14 cellular contexts compared by ENCODE assay signal in the genomic region with DNA sequence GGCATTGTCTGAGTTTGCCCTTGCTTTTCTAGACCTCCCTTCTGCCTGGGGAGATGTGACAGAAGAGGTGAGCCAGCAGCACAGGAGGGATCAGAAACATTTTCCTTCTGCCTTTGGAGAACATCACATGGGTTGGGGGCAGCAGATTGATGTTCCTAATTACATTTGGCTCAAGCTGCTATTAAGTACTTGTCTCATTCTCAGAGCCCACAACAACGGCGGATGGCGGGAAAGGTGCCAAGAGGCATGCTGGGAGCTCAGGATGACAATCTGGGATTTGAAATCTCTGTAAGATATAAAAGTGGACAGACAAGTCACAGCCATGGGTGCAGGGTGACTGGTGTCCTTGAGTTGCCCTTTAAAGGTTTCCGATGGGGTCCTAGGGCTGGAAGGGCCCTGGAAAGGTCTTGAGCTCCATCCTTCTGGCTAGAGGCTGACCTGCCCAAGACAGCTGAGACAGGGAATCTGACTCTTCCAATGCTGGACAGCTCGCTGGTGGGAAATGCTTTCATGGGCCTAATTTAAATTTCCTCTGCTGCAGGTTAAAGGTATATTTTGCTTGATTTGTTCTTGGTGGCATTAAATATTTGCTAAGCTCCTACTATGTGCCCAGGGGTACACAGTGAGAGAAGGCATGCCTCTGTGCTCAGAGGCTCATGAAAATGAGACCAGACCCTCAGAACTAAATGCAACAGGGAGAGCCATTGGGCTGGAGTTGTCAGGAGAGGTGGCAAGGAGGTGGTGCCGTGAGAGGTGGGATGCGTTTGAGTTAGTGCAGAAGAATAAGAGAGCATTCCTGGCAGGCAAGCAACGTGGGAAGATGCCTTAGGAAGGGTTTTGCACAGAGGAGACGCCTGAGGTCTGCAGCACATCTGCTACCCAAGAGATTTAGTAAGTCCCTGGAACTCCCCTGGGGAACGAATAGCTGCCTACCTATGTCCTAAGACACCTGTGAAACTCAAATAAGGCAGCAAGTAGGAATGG. TPM values are rescaled to one million over a fixed set of nuclear protein-coding genes. Genes with fewer than 3 reads are reported as not detected.
DNase-seq lines count a peak whose midpoint lies in the region; ATAC-seq and TF ChIP-seq lines count a peak whose summit lies in the region.
"Had no signal": no experiment of that assay in that cellular context is flagged by ENCODE, and none has a peak within 500 bp of the region (broad histone marks: within the 10 kb centered on the region; RNA-seq: fewer than 3 reads in every experiment).

No MANE protein-coding gene starts in this region.

- no peak overlapping the region for H3K27ac Mint-ChIP-seq in CD4-positive, CD25-positive, alpha-beta regulatory T cell
- H3K27ac Mint-ChIP-seq in H9: 0 out of 7 replicates have a peak overlapping the region, but pooled peaks of 2 of the 3 experiments have one; percentile 14 to 34
- H3K27ac Mint-ChIP-seq in naive B cell: no peak overlapping the region
- no peak overlapping the region for H3K27ac Mint-ChIP-seq in activated CD8-positive, alpha-beta T cell treated with anti-CD3 and anti-CD28 coated beads for 36 hours

- H3K23ac ChIP-seq in H9 (ENCODE audit: insufficient read length, low read depth, low read length): no peak overlapping the region

- H3K4me2 ChIP-seq in H9 (ENCODE audit: insufficient read depth, insufficient read length, low read length): no peak overlapping the region

- peaks cover 3 to 13% (median 4%) of the 10 kb centered on the region in 4 donors for H3K4me1 Mint-ChIP-seq in CD4-positive, CD25-positive, alpha-beta regulatory T cell
- H3K4me1 Mint-ChIP-seq in H9 (peaks cover 65 to 70% of the 10 kb centered on the region in 2 experiments), naive B cell (peaks cover 39 to 50% (median 42%) of the 10 kb centered on the region in 3 donors)
- peaks cover 6% of the 10 kb centered on the region for H3K4me1 Mint-ChIP-seq in activated CD8-positive, alpha-beta T cell treated with anti-CD3 and anti-CD28 coated beads for 36 hours (ENCODE audit: low read depth)

- H2AFZ ChIP-seq in H9 (ENCODE audit: low read length): no peak overlapping the region

- peaks cover 15% of the 10 kb centered on the region for H3K4me1 ChIP-seq in CD4-positive, CD25-positive, alpha-beta regulatory T cell (ENCODE audit: control insufficient read depth, insufficient read depth, low read length, poor library complexity, severe bottlenecking)
- H3K4me1 ChIP-seq in H9 (ENCODE audit: insufficient read depth, low read length) (peaks cover 10% of the 10 kb centered on the region; the same call in 1 of the 2 replicates), ascending aorta (peaks cover 3 to 5% of the 10 kb centered on the region in 2 donors)

- no peak overlapping the region for H3K9ac ChIP-seq in H9 (ENCODE audit: extremely low read depth, insufficient read length, low read length)

- CTCF ChIA-PET in activated CD8-positive, alpha-beta T cell treated with anti-CD3 and anti-CD28 coated beads for 36 hours (lab: Charles Lee): interaction anchor here (0.7 to 1.8 kb wide), 3 partner anchors 12 to 97 kb away, joined by 3 to 8 read pairs (median 4); no protein-coding TSS in a partner anchor

- no peak overlapping the region for H2BK12ac ChIP-seq in H9 (ENCODE audit: insufficient read length, low read depth, low read length)

- no peak overlapping the region for H2BK15ac ChIP-seq in H9 (ENCODE audit: low read depth, low read length)

- intact Hi-C loops in activated CD8-positive, alpha-beta T cell treated with anti-CD3 and anti-CD28 coated beads for 36 hours (cut with micrococcal nuclease): no loop called here
- intact Hi-C loops in ascending aorta (cut with DNase I): loop anchor here (5.0 kb wide), 2 partner anchors 46 to 61 kb away; no protein-coding TSS in a partner anchor

- no peak overlapping the region for H2AK5ac ChIP-seq in H9 (ENCODE audit: insufficient read length, low read length)

- no peak overlapping the region for H3K18ac ChIP-seq in H9 (ENCODE audit: insufficient read length, low read depth, low read length)

- no peak overlapping the region for H2BK20ac ChIP-seq in H9 (ENCODE audit: low read depth, low read length, poor library complexity, severe bottlenecking)

- no peak overlapping the region for H2BK120ac ChIP-seq in H9 (ENCODE audit: low read depth, low read length, poor library complexity, severe bottlenecking)

- no peak overlapping the region for H3K56ac ChIP-seq in H9 (ENCODE audit: insufficient read length, low read depth, low read length)

- no peak overlapping the region for H3K4ac ChIP-seq in H9 (ENCODE audit: low read depth, low read length)

- no peak overlapping the region for H4K8ac ChIP-seq in H9 (replicated peaks; ENCODE audit: insufficient read length, low read depth, low read length)

- no peaks in the 10 kb centered on the region for H3K36me3 Mint-ChIP-seq in CD4-positive, CD25-positive, alpha-beta regulatory T cell
- no peaks in the 10 kb centered on the region for H3K36me3 Mint-ChIP-seq in H9 (ENCODE audit: insufficient read depth in 1 of 3, low read depth in 3 of 3)
- no peaks in the 10 kb centered on the region for H3K36me3 Mint-ChIP-seq in naive B cell
- H3K36me3 Mint-ChIP-seq in activated CD8-positive, alpha-beta T cell treated with anti-CD3 and anti-CD28 coated beads for 36 hours (ENCODE audit: low read depth): no peaks in the 10 kb centered on the region

- peaks cover 61% of the 10 kb centered on the region for H3K27me3 Mint-ChIP-seq in CD4-positive, CD25-positive, alpha-beta regulatory T cell
- H3K27me3 Mint-ChIP-seq in H9 (ENCODE audit: low read depth) (peaks cover 59% of the 10 kb centered on the region), naive B cell (peaks cover 14 to 18% (median 16%) of the 10 kb centered on the region in 3 donors)
- H3K27me3 Mint-ChIP-seq in activated CD8-positive, alpha-beta T cell treated with anti-CD3 and anti-CD28 coated beads for 36 hours: peaks cover 50% of the 10 kb centered on the region

- no peaks in the 10 kb centered on the region for H4K20me1 ChIP-seq in H9 (ENCODE audit: control insufficient read depth, insufficient read depth, insufficient read length)

- no peak overlapping the region for H4K5ac ChIP-seq in H9 (ENCODE audit: insufficient read length, low read depth, low read length)

- POLR2A ChIA-PET in activated CD8-positive, alpha-beta T cell treated with anti-CD3 and anti-CD28 coated beads for 36 hours (lab: Charles Lee): interaction anchor here (0.6 kb wide), 1 partner anchor 349 kb away, joined by 3 read pairs; no protein-coding TSS in a partner anchor

- no peak overlapping the region for H4K91ac ChIP-seq in H9 (ENCODE audit: insufficient read length, low read depth, low read length)

- no peak for ATAC-seq in CD4-positive, CD25-positive, alpha-beta regulatory T cell (ENCODE audit: low read depth in 2 of 2)
- no peak for ATAC-seq in naive B cell (ENCODE audit: low read depth in 2 of 2)
- no peak for ATAC-seq in activated CD8-positive, alpha-beta T cell treated with anti-CD3 and anti-CD28 coated beads for 36 hours

- no peak overlapping the region for H3K27ac ChIP-seq in CD4-positive, CD25-positive, alpha-beta regulatory T cell (ENCODE audit: insufficient read depth, low read length, poor library complexity, severe bottlenecking)
- H3K27ac ChIP-seq in H9 (ENCODE audit: insufficient read length, low read depth, low read length) (no peak overlapping the region), ascending aorta (no peak overlapping the region)

- H3K9me3 Mint-ChIP-seq in CD4-positive, CD25-positive, alpha-beta regulatory T cell: peaks cover 0 to 7% (median 0%) of the 10 kb centered on the region in 7 donors
- no peaks in the 10 kb centered on the region; a peak in 1 of 5 replicates for H3K9me3 Mint-ChIP-seq in H9
- H3K9me3 Mint-ChIP-seq in naive B cell: no peaks in the 10 kb centered on the region
- no peaks in the 10 kb centered on the region for H3K9me3 Mint-ChIP-seq in activated CD8-positive, alpha-beta T cell treated with anti-CD3 and anti-CD28 coated beads for 36 hours

- DNase-seq in CD4-positive, CD25-positive, alpha-beta regulatory T cell: no peak
- no peak for DNase-seq in H9
- peak; percentile 90 for DNase-seq in NCI-H82 treated with DMSO at 0.1 percent for 48 hours (lab: John Stamatoyannopoulos, UW; ENCODE audit: unreplicated experiment)
- no peak for DNase-seq in naive B cell
- DNase-seq in NK-92 (lab: John Stamatoyannopoulos, UW; ENCODE audit: unreplicated experiment): no peak
- no peak for DNase-seq in activated CD8-positive, alpha-beta T cell treated with anti-CD3 and anti-CD28 coated beads for 36 hours
- DNase-seq in effector CD8-positive, alpha-beta T cell (lab: John Stamatoyannopoulos, UW): no peak
- DNase-seq in ascending aorta (ENCODE audit: low spot score in 2 of 2): no peak
- DNase-seq: activated CD4-positive, alpha-beta T cell treated with anti-CD3 and anti-CD28 coated beads, Interleukin-2, amount 50 U/mL, for 48 hours; activated effector memory CD4-positive, alpha-beta T cell treated with anti-CD3 and anti-CD28 coated beads, Interleukin-2, amount 50 U/mL, for 16 hours; KG1; kidney; NCI-H2107 had no signal

- WGBS in H9 (ENCODE audit: extremely low coverage, insufficient read length, low lambda C conversion rate): no CpG with 5 or more reads among the region's 10 CpGs

- H3K27me3 ChIP-seq in CD4-positive, CD25-positive, alpha-beta regulatory T cell (ENCODE audit: control insufficient read depth, insufficient read depth, low read length): peaks cover 17% of the 10 kb centered on the region
- peaks cover 1% of the 10 kb centered on the region; the same call in 1 of the 2 replicates for H3K27me3 ChIP-seq in H9 (ENCODE audit: insufficient read depth, low read length)
- no peaks in the 10 kb centered on the region for H3K27me3 ChIP-seq in ascending aorta

- H3K36me3 ChIP-seq in CD4-positive, CD25-positive, alpha-beta regulatory T cell (ENCODE audit: control insufficient read depth, insufficient read depth, low read length): no peaks in the 10 kb centered on the region
- H3K36me3 ChIP-seq in ascending aorta: no peaks in the 10 kb centered on the region

- no peaks in the 10 kb centered on the region for H3K79me2 ChIP-seq in H9 (ENCODE audit: insufficient read depth, low read length)

- H3K79me1 ChIP-seq in H9 (ENCODE audit: insufficient read depth, low read depth, low read length, poor library complexity, severe bottlenecking): no peaks in the 10 kb centered on the region

- TF ChIP-seq CTCF in H9 (conservative IDR thresholded peaks at IDR 0.05) (no peak), ascending aorta (IDR thresholded peaks at IDR 0.05) (no peak)
- no peak for TF ChIP-seq CTCF in activated CD8-positive, alpha-beta T cell treated with anti-CD3 and anti-CD28 coated beads for 36 hours (IDR thresholded peaks at IDR 0.05)

- H3K4me3 ChIP-seq in CD4-positive, CD25-positive, alpha-beta regulatory T cell (ENCODE audit: low read depth, low read length): no peak overlapping the region
- no peak overlapping the region for H3K4me3 ChIP-seq in ascending aorta

- H3K9me3 ChIP-seq in CD4-positive, CD25-positive, alpha-beta regulatory T cell (ENCODE audit: control insufficient read depth in 2 of 2, low read length in 2 of 2): no peaks in the 10 kb centered on the region
- H3K9me3 ChIP-seq in H9 (ENCODE audit: control insufficient read depth, low read depth, low read length) (no peaks in the 10 kb centered on the region), ascending aorta (no peaks in the 10 kb centered on the region)

- no peak overlapping the region for H3K14ac ChIP-seq in H9 (ENCODE audit: insufficient read depth, low read length)

- H2BK5ac ChIP-seq in H9 (ENCODE audit: insufficient read length, low read length): no peak overlapping the region

- H3K4me3 Mint-ChIP-seq in CD4-positive, CD25-positive, alpha-beta regulatory T cell: peak overlapping the region in 3 of 4 donors; percentile 34 to 86 (median 74)
- H3K4me3 Mint-ChIP-seq in H9 (peak overlapping the region; percentile 16 to 70; a peak in 1 of 5 replicates), naive B cell (peak overlapping the region; percentile 29 to 93 (median 90))
- no peak overlapping the region for H3K4me3 Mint-ChIP-seq in activated CD8-positive, alpha-beta T cell treated with anti-CD3 and anti-CD28 coated beads for 36 hours

- H3K23me2 ChIP-seq in H9 (ENCODE audit: insufficient read length, low read depth, low read length, poor library complexity, severe bottlenecking): peaks cover 11% of the 10 kb centered on the region

- no peak overlapping the region for H3T11ph ChIP-seq in H9 (ENCODE audit: low read length)

RNA-seq across cellular contexts. Expression of a gene that starts 2.2 kb away (rescaled TPM):
- not detected for total RNA-seq in CD4-positive, CD25-positive, alpha-beta regulatory T cell
- polyA plus RNA-seq in CD4-positive, CD25-positive, alpha-beta regulatory T cell: not detected
- total RNA-seq in H9 (2021) (3.1 and 3.2 TPM in 2 replicates), ascending aorta (11.0 TPM)
- polyA plus RNA-seq in naive B cell (ENCODE audit: low read depth in 6 of 6): 10 to 100 TPM in 1 of 6 donors, 1 to 10 TPM in 5; 3.4 to 11.3 (median 4.8) TPM
- not detected for total RNA-seq in activated CD8-positive, alpha-beta T cell treated with anti-CD3 and anti-CD28 coated beads for 36 hours
- total RNA-seq: T-helper 2 cell treated with Interferon-gamma antibody and Interleukin-4, amounts not matched to agents 100 ng/mL and 5 ng/mL, for 36 hours had no signal

Comparison
In these comparisons a context has a peak if more than half of its experiments do, and no peak if none do; other contexts are left out.
1. H3K27ac Mint-ChIP-seq: peak in H9 (2 of 3); none in CD4-positive, CD25-positive, alpha-beta regulatory T cell (0 of 3), naive B cell (0 of 6) and activated CD8-positive, alpha-beta T cell treated with anti-CD3 and anti-CD28 coated beads for 36 hours (single experiment).